ENCODE assay signal across 17 cellular contexts in genomic region chr3:121295453-121295852, GRCh38.
"Had no signal": no experiment of that assay in that cellular context is flagged by ENCODE, and none has a peak within 500 bp of the region (broad histone marks: within the 10 kb centered on the region; RNA-seq: fewer than 3 reads in every experiment).

No MANE protein-coding gene starts in this region.

- H3K4me1 ChIP-seq: heart left ventricle, pancreas, tibial artery, upper lobe of left lung, vagina had no signal

- H3K4me3 ChIP-seq: heart left ventricle, pancreas, tibial artery, upper lobe of left lung, vagina had no signal

- H3K27me3 Mint-ChIP-seq: naive B cell; progenitor cell of endocrine pancreas; stimulated activated naive CD8-positive, alpha-beta T cell treated with anti-CD3 and anti-CD28 coated beads, Interleukin-15, Interleukin-2, amounts not matched to agents 100 ng/mL and 50 ng/mL, for 24 hours had no signal

- H3K36me3 Mint-ChIP-seq: naive B cell; stimulated activated effector memory CD8-positive, alpha-beta T cell treated with anti-CD3 and anti-CD28 coated beads, Interleukin-12 subunit alpha, Interleukin-12 subunit beta, amount 100 ng/mL, for 72 hours had no signal

- DNase-seq: heart left ventricle; hippocampal formation; kidney glomerular epithelial cell; mesendoderm; naive B cell; occipital lobe; pancreas; right cardiac atrium; stimulated activated CD4-positive, alpha-beta T cell treated with anti-CD3 and anti-CD28 coated beads, Interleukin-4, amount 100 ng/mL, for 1 hour; stimulated activated CD8-positive, alpha-beta memory T cell treated with anti-CD3 and anti-CD28 coated beads, Interleukin-4, amount 100 ng/mL, for 48 hours; tibial artery; upper lobe of left lung had no signal

- H3K9me3 Mint-ChIP-seq: stimulated activated naive CD8-positive, alpha-beta T cell treated with anti-CD3 and anti-CD28 coated beads, Interleukin-15, Interleukin-2, amounts not matched to agents 100 ng/mL and 50 ng/mL, for 24 hours had no signal

- H3K27ac Mint-ChIP-seq: naive B cell; nephron; progenitor cell of endocrine pancreas; stimulated activated effector memory CD8-positive, alpha-beta T cell treated with anti-CD3 and anti-CD28 coated beads, Interleukin-12 subunit alpha, Interleukin-12 subunit beta, amount 100 ng/mL, for 72 hours; stimulated activated naive CD8-positive, alpha-beta T cell treated with anti-CD3 and anti-CD28 coated beads, Interleukin-15, Interleukin-2, amounts not matched to agents 100 ng/mL and 50 ng/mL, for 24 hours had no signal

- H3K27me3 ChIP-seq: heart left ventricle, pancreas, tibial artery, upper lobe of left lung, vagina had no signal

- H3K27ac ChIP-seq: heart left ventricle, pancreas, tibial artery, upper lobe of left lung, vagina had no signal

- H3K4me3 Mint-ChIP-seq: naive B cell; nephron; stimulated activated effector memory CD8-positive, alpha-beta T cell treated with anti-CD3 and anti-CD28 coated beads, Interleukin-12 subunit alpha, Interleukin-12 subunit beta, amount 100 ng/mL, for 72 hours; stimulated activated naive CD8-positive, alpha-beta T cell treated with anti-CD3 and anti-CD28 coated beads, Interleukin-15, Interleukin-2, amounts not matched to agents 100 ng/mL and 50 ng/mL, for 24 hours had no signal

- H3K36me3 ChIP-seq: heart left ventricle, pancreas, tibial artery, upper lobe of left lung, vagina had no signal

- H3K4me1 Mint-ChIP-seq: naive B cell; nephron; stimulated activated effector memory CD8-positive, alpha-beta T cell treated with anti-CD3 and anti-CD28 coated beads, Interleukin-12 subunit alpha, Interleukin-12 subunit beta, amount 100 ng/mL, for 72 hours had no signal

- ATAC-seq: heart left ventricle; pancreas; right cardiac atrium; stimulated activated effector memory CD8-positive, alpha-beta T cell treated with anti-CD3 and anti-CD28 coated beads, Interleukin-12 subunit alpha, Interleukin-12 subunit beta, amount 100 ng/mL, for 72 hours had no signal

- H3K9me3 ChIP-seq: pancreas, tibial artery, upper lobe of left lung, vagina had no signal
